ENCODE assay signal across 9 cellular contexts in the genomic region with DNA sequence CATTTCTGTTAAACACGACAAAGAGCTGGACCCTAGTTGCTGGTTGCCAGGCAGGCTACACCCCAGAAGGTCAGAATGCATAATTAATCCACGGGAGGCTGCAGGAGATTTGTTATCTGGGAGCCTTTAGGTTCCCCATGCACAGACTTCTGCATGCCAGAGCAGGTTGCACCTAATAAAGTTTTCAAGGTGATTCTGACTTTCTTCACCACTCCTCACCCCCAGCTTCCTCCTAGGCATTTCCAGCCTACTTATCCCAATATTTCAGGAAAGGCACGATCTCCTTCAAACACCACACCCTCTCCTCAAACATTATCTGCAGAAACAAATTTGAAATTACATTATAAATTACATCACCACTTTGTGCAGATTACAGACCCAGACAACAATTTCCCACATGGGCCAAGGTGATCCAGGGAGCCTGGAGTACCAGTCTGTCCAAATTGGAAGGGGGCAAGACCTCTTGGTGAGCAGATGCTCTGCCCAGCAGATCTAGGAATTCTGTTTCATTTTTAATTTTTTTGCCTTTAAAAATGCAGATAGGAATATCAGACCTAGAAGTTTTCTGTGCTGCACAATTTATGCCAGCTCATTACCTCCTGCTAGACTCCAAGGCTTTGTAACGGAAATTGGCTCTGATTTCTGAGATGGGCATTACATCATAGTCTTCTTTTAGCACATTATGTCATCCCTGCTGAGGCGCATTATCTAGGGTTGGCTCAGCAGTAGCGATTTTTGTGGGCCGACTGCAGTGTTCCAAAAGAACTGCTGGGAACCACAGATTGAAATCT.
DNase-seq lines count a peak whose midpoint lies in the region; ATAC-seq and TF ChIP-seq lines count a peak whose summit lies in the region.
"Had no signal": no experiment of that assay in that cellular context is flagged by ENCODE, and none has a peak within 500 bp of the region (broad histone marks: within the 10 kb centered on the region; RNA-seq: fewer than 3 reads in every experiment).

No MANE protein-coding gene starts in this region.

- H3K9me3 Mint-ChIP-seq in chondrocyte (ENCODE audit: low read depth) = peaks cover 2% of the 10 kb centered on the region

- H3K4me1 Mint-ChIP-seq in chondrocyte (ENCODE audit: low read depth) = peaks cover 28% of the 10 kb centered on the region

- 38% methylated on average over 7 of the region's 7 CpGs for WGBS in mesenchymal stem cell

- H3K27me3 Mint-ChIP-seq in chondrocyte (ENCODE audit: low read depth) = no peaks in the 10 kb centered on the region

- no peak for ATAC-seq in GM21390 (IDR thresholded peaks at IDR 0.05; ENCODE audit: unreplicated experiment)

- no peak overlapping the region for H3K23ac ChIP-seq in mesenchymal stem cell (ENCODE audit: low read length in 2 of 2)

- H3K27ac Mint-ChIP-seq in chondrocyte (ENCODE audit: unreplicated experiment) = peak overlapping the region; percentile 86

- CTCF ChIA-PET in A673 (lab: Charles Lee) = no interaction called here

- H4K8ac ChIP-seq in mesenchymal stem cell (ENCODE audit: low read length) = no peak overlapping the region

- H3K14ac ChIP-seq in mesenchymal stem cell (ENCODE audit: low read length in 2 of 2) = no peak overlapping the region

- no peak overlapping the region for H2AK5ac ChIP-seq in mesenchymal stem cell (ENCODE audit: low read length, severe bottlenecking)

- H3K4me1 ChIP-seq in A673 (ENCODE audit: insufficient read depth, low read length, poor library complexity, severe bottlenecking) (peaks cover 17% of the 10 kb centered on the region), mesenchymal stem cell (ENCODE audit: control insufficient read depth, insufficient read depth, low read depth, low read length) (peaks cover 2% of the 10 kb centered on the region)
- H3K4me1 ChIP-seq: ascending aorta had no signal

- H2BK12ac ChIP-seq in mesenchymal stem cell (ENCODE audit: low read length in 2 of 2) = no peak overlapping the region

- BruUV-seq in A673 (replicated peaks; lab: Mats Ljungman, UMichigan) = TSS peak; percentile 94

- no peak overlapping the region for H2AFZ ChIP-seq in mesenchymal stem cell (ENCODE audit: low read depth, low read length)

- H3K36me3 Mint-ChIP-seq in chondrocyte (ENCODE audit: low read depth) = peaks cover 1% of the 10 kb centered on the region

- H3K4me3 ChIP-seq in A673 (ENCODE audit: low read depth, low read length, poor library complexity, severe bottlenecking) = no peak overlapping the region
- no peak overlapping the region for H3K4me3 ChIP-seq in mesenchymal stem cell (ENCODE audit: insufficient read depth in 1 of 2, low read depth in 1 of 2, low read length in 2 of 2)

- no peak overlapping the region for H3K18ac ChIP-seq in mesenchymal stem cell (ENCODE audit: low read depth in 1 of 2, low read length in 2 of 2)

- H3K4me3 Mint-ChIP-seq in chondrocyte (ENCODE audit: unreplicated experiment) = no peak overlapping the region

- H3K36me3 ChIP-seq in A673 (ENCODE audit: insufficient read depth, low read length, poor library complexity, severe bottlenecking) (no peaks in the 10 kb centered on the region), mesenchymal stem cell (ENCODE audit: control insufficient read depth in 1 of 2, insufficient read depth in 2 of 2, low read depth in 1 of 2, low read length in 2 of 2) (no peaks in the 10 kb centered on the region)
- H3K36me3 ChIP-seq: ascending aorta had no signal

- POLR2A ChIA-PET in A673 (lab: Charles Lee; ENCODE audit: low non-redundant PET) = interaction anchor here (0.6 kb wide), 1 partner anchor 1042 kb away, joined by 3 read pairs; no protein-coding TSS in a partner anchor

- H3K9ac ChIP-seq in mesenchymal stem cell (ENCODE audit: low read length) = peak overlapping the region; percentile 77

- no peak overlapping the region for H2BK120ac ChIP-seq in mesenchymal stem cell (ENCODE audit: low read depth, low read length)

- H3K27ac ChIP-seq in A673 (ENCODE audit: low read depth, low read length, poor library complexity, severe bottlenecking) = peak overlapping the region; percentile 6
- no peak overlapping the region for H3K27ac ChIP-seq in mesenchymal stem cell (ENCODE audit: low read length, poor library complexity, severe bottlenecking)

- DNase-seq in A673 (ENCODE audit: low spot score) (peak; percentile 90), NCI-H1694 (lab: John Stamatoyannopoulos, UW) (peak; percentile 61), chondrocyte (ENCODE audit: low spot score) (no peak), mesenchymal stem cell (peak; percentile 77), NCI-H526 (lab: John Stamatoyannopoulos, UW) (no peak)
- DNase-seq in activated naive CD4-positive, alpha-beta T cell (lab: John Stamatoyannopoulos, UW) = no peak
- DNase-seq in effector CD4-positive, alpha-beta T cell = no peak

- H2BK5ac ChIP-seq in mesenchymal stem cell (ENCODE audit: low read depth, low read length, poor library complexity, severe bottlenecking) = no peak overlapping the region

- no peak overlapping the region for H3K4me2 ChIP-seq in mesenchymal stem cell (ENCODE audit: low read length, poor library complexity, severe bottlenecking)

- no peaks in the 10 kb centered on the region for H3K27me3 ChIP-seq in A673 (replicated peaks; ENCODE audit: insufficient read depth, low read depth, low read length, poor library complexity)
- H3K27me3 ChIP-seq in mesenchymal stem cell (ENCODE audit: control insufficient read depth in 1 of 2, insufficient read depth in 1 of 2, low read length in 2 of 2) = peaks cover 0 to 6% of the 10 kb centered on the region in 2 experiments
- H3K27me3 ChIP-seq: ascending aorta had no signal

- no peaks in the 10 kb centered on the region for H3K79me1 ChIP-seq in mesenchymal stem cell (replicated peaks; ENCODE audit: low read length, poor library complexity, severe bottlenecking)

- intact Hi-C loops in A673 (cut with micrococcal nuclease; ENCODE audit: unreplicated experiment) = no loop called here

- H3K9me3 ChIP-seq in A673 (ENCODE audit: low read depth, low read length, poor library complexity, severe bottlenecking) = no peaks in the 10 kb centered on the region
- no peaks in the 10 kb centered on the region for H3K9me3 ChIP-seq in mesenchymal stem cell (ENCODE audit: control insufficient read depth, low read length)
- H3K9me3 ChIP-seq: ascending aorta had no signal

- no peak overlapping the region for H2BK15ac ChIP-seq in mesenchymal stem cell (ENCODE audit: low read depth, poor library complexity, severe bottlenecking)

- H3K4ac ChIP-seq in mesenchymal stem cell (ENCODE audit: low read depth in 1 of 2, low read length in 2 of 2) = no peak overlapping the region

- no peak overlapping the region for H4K91ac ChIP-seq in mesenchymal stem cell (ENCODE audit: low read length)

- TF ChIP-seq CTCF in A673 (conservative IDR thresholded peaks at IDR 0.05; ENCODE audit: low read depth, low read length) = no peak
- no peak for TF ChIP-seq CTCF in chondrocyte (IDR thresholded peaks at IDR 0.05)

Comparison
In these comparisons a context has a peak if more than half of its experiments do, and no peak if none do; other contexts are left out.
1. DNase-seq: peak in A673 (single experiment), NCI-H1694 (single experiment) and mesenchymal stem cell (single experiment); none in chondrocyte (single experiment), activated naive CD4-positive, alpha-beta T cell (0 of 4), effector CD4-positive, alpha-beta T cell (single experiment) and NCI-H526 (0 of 2).